In the genomic region with DNA sequence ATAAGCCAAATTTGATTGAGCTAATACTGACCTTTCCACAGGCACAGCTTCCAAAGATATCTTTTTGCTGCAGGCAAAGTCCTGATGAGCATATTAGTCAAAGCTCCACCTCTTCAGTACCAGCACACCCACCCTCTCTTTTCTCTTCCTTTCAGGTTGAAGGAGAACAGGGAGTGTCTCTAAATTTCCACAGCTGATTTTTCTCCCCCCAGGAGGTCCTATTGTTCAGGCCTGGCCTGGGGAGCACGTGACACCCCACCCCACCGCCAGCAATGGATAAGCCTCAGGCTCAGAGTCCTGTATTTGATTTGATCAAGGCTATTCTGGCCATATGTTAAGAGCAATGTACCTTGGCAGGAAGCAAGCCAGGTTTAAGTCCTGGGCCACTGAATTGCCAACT, we compare ENCODE assay signal across 1 cellular context.
TF ChIP-seq lines count a peak whose summit lies in the region.

No MANE protein-coding gene starts in this region.

TF ChIP-seq in GM23338, 12 proteins besides CTCF, POLR2A, EP300 and RAD21:
- TF ChIP-seq CREB1 (CRISPR knock-in tag; IDR thresholded peaks at IDR 0.05; ENCODE audit: low read depth) (no peak), ZNF331 (CRISPR knock-in tag; IDR thresholded peaks at IDR 0.05; ENCODE audit: low read depth) (no peak), STAT1 (IDR thresholded peaks at IDR 0.05; ENCODE audit: unreplicated experiment) (no peak), JUNB (IDR thresholded peaks at IDR 0.05; ENCODE audit: unreplicated experiment) (no peak), EZH2phosphoT487 (IDR thresholded peaks at IDR 0.05; ENCODE audit: unreplicated experiment) (no peak), NANOG (IDR thresholded peaks at IDR 0.05; ENCODE audit: borderline replicate concordance) (no peak)
- TF ChIP-seq, protein P1, sequence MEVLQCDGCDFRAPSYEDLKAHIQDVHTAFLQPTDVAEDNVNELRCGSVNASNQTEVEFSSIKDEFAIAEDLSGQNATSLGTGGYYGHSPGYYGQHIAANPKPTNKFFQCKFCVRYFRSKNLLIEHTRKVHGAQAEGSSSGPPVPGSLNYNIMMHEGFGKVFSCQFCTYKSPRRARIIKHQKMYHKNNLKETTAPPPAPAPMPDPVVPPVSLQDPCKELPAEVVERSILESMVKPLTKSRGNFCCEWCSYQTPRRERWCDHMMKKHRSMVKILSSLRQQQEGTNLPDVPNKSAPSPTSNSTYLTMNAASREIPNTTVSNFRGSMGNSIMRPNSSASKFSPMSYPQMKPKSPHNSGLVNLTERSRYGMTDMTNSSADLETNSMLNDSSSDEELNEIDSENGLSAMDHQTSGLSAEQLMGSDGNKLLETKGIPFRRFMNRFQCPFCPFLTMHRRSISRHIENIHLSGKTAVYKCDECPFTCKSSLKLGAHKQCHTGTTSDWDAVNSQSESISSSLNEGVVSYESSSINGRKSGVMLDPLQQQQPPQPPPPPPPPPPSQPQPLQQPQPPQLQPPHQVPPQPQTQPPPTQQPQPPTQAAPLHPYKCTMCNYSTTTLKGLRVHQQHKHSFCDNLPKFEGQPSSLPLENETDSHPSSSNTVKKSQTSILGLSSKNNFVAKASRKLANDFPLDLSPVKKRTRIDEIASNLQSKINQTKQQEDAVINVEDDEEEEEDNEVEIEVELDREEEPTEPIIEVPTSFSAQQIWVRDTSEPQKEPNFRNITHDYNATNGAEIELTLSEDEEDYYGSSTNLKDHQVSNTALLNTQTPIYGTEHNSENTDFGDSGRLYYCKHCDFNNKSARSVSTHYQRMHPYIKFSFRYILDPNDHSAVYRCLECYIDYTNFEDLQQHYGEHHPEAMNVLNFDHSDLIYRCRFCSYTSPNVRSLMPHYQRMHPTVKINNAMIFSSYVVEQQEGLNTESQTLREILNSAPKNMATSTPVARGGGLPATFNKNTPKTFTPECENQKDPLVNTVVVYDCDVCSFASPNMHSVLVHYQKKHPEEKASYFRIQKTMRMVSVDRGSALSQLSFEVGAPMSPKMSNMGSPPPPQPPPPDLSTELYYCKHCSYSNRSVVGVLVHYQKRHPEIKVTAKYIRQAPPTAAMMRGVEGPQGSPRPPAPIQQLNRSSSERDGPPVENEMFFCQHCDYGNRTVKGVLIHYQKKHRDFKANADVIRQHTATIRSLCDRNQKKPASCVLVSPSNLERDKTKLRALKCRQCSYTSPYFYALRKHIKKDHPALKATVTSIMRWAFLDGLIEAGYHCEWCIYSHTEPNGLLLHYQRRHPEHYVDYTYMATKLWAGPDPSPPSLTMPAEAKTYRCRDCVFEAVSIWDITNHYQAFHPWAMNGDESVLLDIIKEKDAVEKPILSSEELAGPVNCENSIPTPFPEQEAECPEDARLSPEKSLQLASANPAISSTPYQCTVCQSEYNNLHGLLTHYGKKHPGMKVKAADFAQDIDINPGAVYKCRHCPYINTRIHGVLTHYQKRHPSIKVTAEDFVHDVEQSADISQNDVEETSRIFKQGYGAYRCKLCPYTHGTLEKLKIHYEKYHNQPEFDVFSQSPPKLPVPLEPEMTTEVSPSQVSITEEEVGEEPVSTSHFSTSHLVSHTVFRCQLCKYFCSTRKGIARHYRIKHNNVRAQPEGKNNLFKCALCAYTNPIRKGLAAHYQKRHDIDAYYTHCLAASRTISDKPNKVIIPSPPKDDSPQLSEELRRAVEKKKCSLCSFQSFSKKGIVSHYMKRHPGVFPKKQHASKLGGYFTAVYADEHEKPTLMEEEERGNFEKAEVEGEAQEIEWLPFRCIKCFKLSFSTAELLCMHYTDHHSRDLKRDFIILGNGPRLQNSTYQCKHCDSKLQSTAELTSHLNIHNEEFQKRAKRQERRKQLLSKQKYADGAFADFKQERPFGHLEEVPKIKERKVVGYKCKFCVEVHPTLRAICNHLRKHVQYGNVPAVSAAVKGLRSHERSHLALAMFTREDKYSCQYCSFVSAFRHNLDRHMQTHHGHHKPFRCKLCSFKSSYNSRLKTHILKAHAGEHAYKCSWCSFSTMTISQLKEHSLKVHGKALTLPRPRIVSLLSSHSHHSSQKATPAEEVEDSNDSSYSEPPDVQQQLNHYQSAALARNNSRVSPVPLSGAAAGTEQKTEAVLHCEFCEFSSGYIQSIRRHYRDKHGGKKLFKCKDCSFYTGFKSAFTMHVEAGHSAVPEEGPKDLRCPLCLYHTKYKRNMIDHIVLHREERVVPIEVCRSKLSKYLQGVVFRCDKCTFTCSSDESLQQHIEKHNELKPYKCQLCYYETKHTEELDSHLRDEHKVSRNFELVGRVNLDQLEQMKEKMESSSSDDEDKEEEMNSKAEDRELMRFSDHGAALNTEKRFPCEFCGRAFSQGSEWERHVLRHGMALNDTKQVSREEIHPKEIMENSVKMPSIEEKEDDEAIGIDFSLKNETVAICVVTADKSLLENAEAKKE (CRISPR knock-in tag; IDR thresholded peaks at IDR 0.05): no peak
- TF ChIP-seq, protein P2, sequence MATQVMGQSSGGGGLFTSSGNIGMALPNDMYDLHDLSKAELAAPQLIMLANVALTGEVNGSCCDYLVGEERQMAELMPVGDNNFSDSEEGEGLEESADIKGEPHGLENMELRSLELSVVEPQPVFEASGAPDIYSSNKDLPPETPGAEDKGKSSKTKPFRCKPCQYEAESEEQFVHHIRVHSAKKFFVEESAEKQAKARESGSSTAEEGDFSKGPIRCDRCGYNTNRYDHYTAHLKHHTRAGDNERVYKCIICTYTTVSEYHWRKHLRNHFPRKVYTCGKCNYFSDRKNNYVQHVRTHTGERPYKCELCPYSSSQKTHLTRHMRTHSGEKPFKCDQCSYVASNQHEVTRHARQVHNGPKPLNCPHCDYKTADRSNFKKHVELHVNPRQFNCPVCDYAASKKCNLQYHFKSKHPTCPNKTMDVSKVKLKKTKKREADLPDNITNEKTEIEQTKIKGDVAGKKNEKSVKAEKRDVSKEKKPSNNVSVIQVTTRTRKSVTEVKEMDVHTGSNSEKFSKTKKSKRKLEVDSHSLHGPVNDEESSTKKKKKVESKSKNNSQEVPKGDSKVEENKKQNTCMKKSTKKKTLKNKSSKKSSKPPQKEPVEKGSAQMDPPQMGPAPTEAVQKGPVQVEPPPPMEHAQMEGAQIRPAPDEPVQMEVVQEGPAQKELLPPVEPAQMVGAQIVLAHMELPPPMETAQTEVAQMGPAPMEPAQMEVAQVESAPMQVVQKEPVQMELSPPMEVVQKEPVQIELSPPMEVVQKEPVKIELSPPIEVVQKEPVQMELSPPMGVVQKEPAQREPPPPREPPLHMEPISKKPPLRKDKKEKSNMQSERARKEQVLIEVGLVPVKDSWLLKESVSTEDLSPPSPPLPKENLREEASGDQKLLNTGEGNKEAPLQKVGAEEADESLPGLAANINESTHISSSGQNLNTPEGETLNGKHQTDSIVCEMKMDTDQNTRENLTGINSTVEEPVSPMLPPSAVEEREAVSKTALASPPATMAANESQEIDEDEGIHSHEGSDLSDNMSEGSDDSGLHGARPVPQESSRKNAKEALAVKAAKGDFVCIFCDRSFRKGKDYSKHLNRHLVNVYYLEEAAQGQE (IDR thresholded peaks at IDR 0.05; ENCODE audit: unreplicated experiment): no peak
